8 cellular contexts compared by ENCODE assay signal in genomic region chr1:44655609-44656008, GRCh38. TPM values are rescaled to one million over a fixed set of nuclear protein-coding genes. Genes with fewer than 3 reads are reported as not detected.
A peak's percentile ranks its signal among the peaks of the same experiment; 100 is the strongest.
DNase-seq lines count a peak whose midpoint lies in the region; ATAC-seq and TF ChIP-seq lines count a peak whose summit lies in the region.

No MANE protein-coding gene starts in this region.

- peak; percentile 65 for TF ChIP-seq CTCF in DND-41 (IDR thresholded peaks at IDR 0.05; ENCODE audit: borderline replicate concordance, extremely low read depth, low read length, poor library complexity, severe bottlenecking)
- peak; percentile 65 for TF ChIP-seq CTCF in IMR-90 (conservative IDR thresholded peaks at IDR 0.05; ENCODE audit: low read depth, low read length)

- H3K4ac ChIP-seq in IMR-90 (ENCODE audit: low read depth, low read length) = no peak overlapping the region

- no peak overlapping the region for H3K27ac Mint-ChIP-seq in activated CD8-positive, alpha-beta T cell treated with anti-CD3 and anti-CD28 coated beads, Interleukin-2, amount 10 ng/mL, durations not matched to agents 7 days and 5 days

- H3K4me3 Mint-ChIP-seq in activated CD8-positive, alpha-beta T cell treated with anti-CD3 and anti-CD28 coated beads, Interleukin-2, amount 10 ng/mL, durations not matched to agents 7 days and 5 days = no peak overlapping the region

- H3K27me3 Mint-ChIP-seq in activated CD8-positive, alpha-beta T cell treated with anti-CD3 and anti-CD28 coated beads, Interleukin-2, amount 10 ng/mL, durations not matched to agents 7 days and 5 days (ENCODE audit: low read depth) = no peaks in the 10 kb centered on the region

- no peaks in the 10 kb centered on the region for H3K79me2 ChIP-seq in DND-41 (ENCODE audit: insufficient read depth, low read length)

- no peak overlapping the region for H3K56ac ChIP-seq in IMR-90 (ENCODE audit: extremely low read depth, insufficient read depth, low read length)

- H3K9ac ChIP-seq in DND-41 (ENCODE audit: low read depth, low read length) (no peak overlapping the region), IMR-90 (ENCODE audit: low read depth, low read length) (no peak overlapping the region)

- no peak overlapping the region for H3K14ac ChIP-seq in IMR-90 (replicated peaks; ENCODE audit: low read depth, low read length)

- no peaks in the 10 kb centered on the region for H3K4me1 Mint-ChIP-seq in activated CD8-positive, alpha-beta T cell treated with anti-CD3 and anti-CD28 coated beads, Interleukin-2, amount 10 ng/mL, durations not matched to agents 7 days and 5 days (ENCODE audit: low read depth)

- CTCF ChIA-PET in IMR-90 (lab: Yijun Ruan, JAX) = interaction anchor here (1.0 kb wide), 1 partner anchor 9 kb away, joined by 7 read pairs; no protein-coding TSS in a partner anchor
- CTCF ChIA-PET in activated CD8-positive, alpha-beta T cell treated with anti-CD3 and anti-CD28 coated beads, Interleukin-2, amount 10 ng/mL, durations not matched to agents 7 days and 5 days (lab: Charles Lee) = interaction anchor here (0.8 to 1.9 kb wide), 4 partner anchors 14 to 41 kb away, joined by 3 to 5 read pairs (median 5); partner anchors contain the start of gene ARMH1

- no peak overlapping the region for H2BK15ac ChIP-seq in IMR-90 (ENCODE audit: low read depth, low read length)

- WGBS in IMR-90 (ENCODE audit: extremely low coverage in 2 of 2, insufficient read length in 1 of 2), 2 experiments = 58% methylated on average over 3 of the region's 5 CpGs; no CpG with 5 or more reads in 1 of the 2 experiments

- H4K5ac ChIP-seq in IMR-90 (ENCODE audit: low read depth, low read length) = no peak overlapping the region

- H3K9me1 ChIP-seq in IMR-90 (ENCODE audit: insufficient read depth, low read length) = no peaks in the 10 kb centered on the region

- dilution Hi-C loops in IMR-90 (cut with HindIII; ENCODE audit: low sequenced_read_pairs, unreplicated experiment) = no loop called here

- H3K9me3 Mint-ChIP-seq in activated CD8-positive, alpha-beta T cell treated with anti-CD3 and anti-CD28 coated beads, Interleukin-2, amount 10 ng/mL, durations not matched to agents 7 days and 5 days (ENCODE audit: insufficient read depth) = no peaks in the 10 kb centered on the region

- no peak overlapping the region for H2BK120ac ChIP-seq in IMR-90 (ENCODE audit: low read depth, low read length)

- peaks cover 10% of the 10 kb centered on the region; the same call in 1 of the 2 replicates for H4K20me1 ChIP-seq in DND-41 (ENCODE audit: insufficient read depth, low read length)
- H4K20me1 ChIP-seq in IMR-90 (ENCODE audit: insufficient read depth, low read length) = 0 out of 2 replicates have a peak, but pooled peaks cover 5% of the 10 kb centered on the region

- H2AFZ ChIP-seq in DND-41 (ENCODE audit: low read depth, low read length) (no peak overlapping the region), IMR-90 (replicated peaks; ENCODE audit: low read length, poor library complexity) (peak overlapping the region; percentile 64)

- H3K4me3 ChIP-seq in DND-41 (ENCODE audit: low read depth in 1 of 2, low read length in 2 of 2) (no peak overlapping the region), IMR-90 (ENCODE audit: insufficient read depth, low read depth, low read length) (no peak overlapping the region)

- no peaks in the 10 kb centered on the region for H3K27me3 ChIP-seq in DND-41 (ENCODE audit: insufficient read depth, low read length, poor library complexity)
- no peaks in the 10 kb centered on the region for H3K27me3 ChIP-seq in IMR-90 (ENCODE audit: control insufficient read depth, insufficient read depth, low read length)

- H3K23ac ChIP-seq in IMR-90 (ENCODE audit: low read depth, low read length) = no peak overlapping the region

- peak; percentile 57 for TF ChIP-seq RAD21 in IMR-90 (IDR thresholded peaks at IDR 0.05; ENCODE audit: low read length)

- peak; percentile 17 for DNase-seq in DND-41
- DNase-seq in IMR-90 = no peak
- DNase-seq in activated CD8-positive, alpha-beta T cell treated with anti-CD3 and anti-CD28 coated beads, Interleukin-2, amount 10 ng/mL, durations not matched to agents 7 days and 5 days = peak; percentile 29
- no peak for DNase-seq in left lobe of liver (ENCODE audit: low spot score)
- DNase-seq in cortex of kidney (lab: John Stamatoyannopoulos, UW) = no peak
- no peak for DNase-seq in CD1c-positive myeloid dendritic cell (ENCODE audit: extremely low spot score)

- no peaks in the 10 kb centered on the region for H3K4me1 ChIP-seq in DND-41 (ENCODE audit: insufficient read depth, low read length)
- 0 out of 2 replicates have a peak, but pooled peaks cover 2% of the 10 kb centered on the region for H3K4me1 ChIP-seq in IMR-90 (ENCODE audit: control insufficient read depth, insufficient read depth, low read length)

- BruUV-seq in IMR-90 (replicated peaks; lab: Mats Ljungman, UMichigan) = no TSS peak

- peaks cover 6% of the 10 kb centered on the region for H3K36me3 Mint-ChIP-seq in activated CD8-positive, alpha-beta T cell treated with anti-CD3 and anti-CD28 coated beads, Interleukin-2, amount 10 ng/mL, durations not matched to agents 7 days and 5 days (ENCODE audit: low read depth)

- intact Hi-C loops in IMR-90 (cut with micrococcal nuclease) = no loop called here

- H3K79me1 ChIP-seq in IMR-90 (ENCODE audit: low read depth in 1 of 2, low read length in 2 of 2) = no peaks in the 10 kb centered on the region

- H3K36me3 ChIP-seq in DND-41 (ENCODE audit: insufficient read depth, low read length) (peaks cover 7% of the 10 kb centered on the region), IMR-90 (ENCODE audit: control insufficient read depth, insufficient read depth, low read length) (peaks cover 2% of the 10 kb centered on the region; the same call in 1 of the 2 replicates)

- no peak overlapping the region for H4K8ac ChIP-seq in IMR-90 (ENCODE audit: low read depth in 2 of 2, low read length in 2 of 2)

- no peak overlapping the region for H2AK5ac ChIP-seq in IMR-90 (ENCODE audit: low read depth, low read length)

- H3K9me3 ChIP-seq in DND-41 (ENCODE audit: insufficient read depth, low read length, severe bottlenecking) (no peaks in the 10 kb centered on the region), IMR-90 (ENCODE audit: control insufficient read depth, insufficient read depth, low read length) (no peaks in the 10 kb centered on the region)

- no peak for TF ChIP-seq POLR2A in IMR-90 (IDR thresholded peaks at IDR 0.05; ENCODE audit: low read depth, low read length)

- H2BK20ac ChIP-seq in IMR-90 (ENCODE audit: low read depth, low read length) = no peak overlapping the region

- no peak overlapping the region for H3K27ac ChIP-seq in DND-41 (ENCODE audit: low read length)
- no peak overlapping the region for H3K27ac ChIP-seq in IMR-90 (ENCODE audit: insufficient read depth, low read length)

- ATAC-seq in DND-41 (ENCODE audit: insufficient read depth, low read depth) = peak; percentile 42; the same call in 1 of the 3 replicates
- ATAC-seq in IMR-90 (ENCODE audit: low read depth) = peak; percentile 75
- ATAC-seq in activated CD8-positive, alpha-beta T cell treated with anti-CD3 and anti-CD28 coated beads, Interleukin-2, amount 10 ng/mL, durations not matched to agents 7 days and 5 days = no peak
- peak; percentile 71 for ATAC-seq in left lobe of liver
- no peak for ATAC-seq in HG03139 (IDR thresholded peaks at IDR 0.05; ENCODE audit: unreplicated experiment)
- no peak for ATAC-seq in HG03457 (IDR thresholded peaks at IDR 0.05; ENCODE audit: unreplicated experiment)

- no peak overlapping the region for H3K18ac ChIP-seq in IMR-90 (ENCODE audit: low read depth, low read length)

- no peak overlapping the region for H2BK5ac ChIP-seq in IMR-90 (ENCODE audit: low read depth, low read length, poor library complexity, severe bottlenecking)

- peak overlapping the region; percentile 22 for H2AK9ac ChIP-seq in IMR-90 (replicated peaks; ENCODE audit: low read depth, low read length, poor library complexity)

- no peak overlapping the region for H4K91ac ChIP-seq in IMR-90 (ENCODE audit: insufficient read depth, low read depth, low read length)

- H3K4me2 ChIP-seq in DND-41 (ENCODE audit: insufficient read depth, low read length) (no peak overlapping the region), IMR-90 (ENCODE audit: low read depth, low read length) (no peak overlapping the region)

- POLR2A ChIA-PET in IMR-90 (lab: Charles Lee; ENCODE audit: unreplicated experiment) = no interaction called here
- POLR2A ChIA-PET in activated CD8-positive, alpha-beta T cell treated with anti-CD3 and anti-CD28 coated beads, Interleukin-2, amount 10 ng/mL, durations not matched to agents 7 days and 5 days (lab: Charles Lee) = no interaction called here

- in situ Hi-C loops in IMR-90 (cut with MboI; ENCODE audit: low sequenced_read_pairs) = no loop called here

TF ChIP-seq in IMR-90, 13 proteins besides CTCF, POLR2A, EP300 and RAD21 (continues in another document):
- TF ChIP-seq USF2 (IDR thresholded peaks at IDR 0.05; ENCODE audit: low read depth, low read length) (no peak), MAZ (IDR thresholded peaks at IDR 0.05; ENCODE audit: borderline replicate concordance, low read depth, low read length) (no peak)

RNA-seq across cellular contexts. Expression of gene TMEM53, which starts 18.7 kb away (rescaled TPM):
- total RNA-seq in IMR-90 (2012; rRNA removed) (2.2 and 2.7 TPM in 2 replicates), left lobe of liver (27.5 TPM)
- 6.3 and 8.1 TPM in 2 replicates for polyA plus RNA-seq in IMR-90 (2012; rRNA removed)
- 6.7 and 9.4 TPM in 2 replicates for polyA plus RNA-seq in IMR-90 (2012; cell fraction: cytosol; rRNA removed)
- 3.1 and 5.5 TPM in 2 replicates for polyA plus RNA-seq in IMR-90 (2012; cell fraction: nucleus; rRNA removed; ENCODE audit: low replicate concordance)
- total RNA-seq in activated CD8-positive, alpha-beta T cell treated with anti-CD3 and anti-CD28 coated beads, Interleukin-2, amount 10 ng/mL, durations not matched to agents 7 days and 5 days = 1 to 10 TPM; 4.0 to 4.6 TPM

RNA-seq across cellular contexts. Expression of gene ARMH1, which starts 18.9 kb away (rescaled TPM):
- 0.28 and 0.36 TPM in 2 replicates for total RNA-seq in IMR-90 (2012; rRNA removed)
- polyA plus RNA-seq in IMR-90 (2012; rRNA removed) = 0.72 and 1.1 TPM in 2 replicates
- polyA plus RNA-seq in IMR-90 (2012; cell fraction: cytosol; rRNA removed) = 0.33 TPM in 1 of 2 replicates, not detected in the other
- 15.3 and 21.0 TPM in 2 replicates for polyA plus RNA-seq in IMR-90 (2012; cell fraction: nucleus; rRNA removed; ENCODE audit: low replicate concordance)
- 10 to 100 TPM; 80.0 to 88.4 TPM for total RNA-seq in activated CD8-positive, alpha-beta T cell treated with anti-CD3 and anti-CD28 coated beads, Interleukin-2, amount 10 ng/mL, durations not matched to agents 7 days and 5 days
- 14.7 TPM for total RNA-seq in left lobe of liver

Comparison
In these comparisons a context has a peak if more than half of its experiments do, and no peak if none do; other contexts are left out.
1. ATAC-seq: peak in DND-41 (single experiment), IMR-90 (single experiment) and left lobe of liver (single experiment); none in activated CD8-positive, alpha-beta T cell treated with anti-CD3 and anti-CD28 coated beads, Interleukin-2, amount 10 ng/mL, durations not matched to agents 7 days and 5 days (single experiment), HG03139 (single experiment) and HG03457 (single experiment).
2. DNase-seq: peak in DND-41 (single experiment) and activated CD8-positive, alpha-beta T cell treated with anti-CD3 and anti-CD28 coated beads, Interleukin-2, amount 10 ng/mL, durations not matched to agents 7 days and 5 days (single experiment); none in IMR-90 (single experiment), left lobe of liver (single experiment), cortex of kidney (single experiment) and CD1c-positive myeloid dendritic cell (single experiment).
3. RNA of gene ARMH1, which starts 18.9 kb away (total RNA-seq): 80.0 to 88.4 TPM in activated CD8-positive, alpha-beta T cell treated with anti-CD3 and anti-CD28 coated beads, Interleukin-2, amount 10 ng/mL, durations not matched to agents 7 days and 5 days and 14.7 TPM in left lobe of liver (single experiment); 0.28 to 0.36 TPM in IMR-90; every median in the first group is over 10 times any median in the second.